ENCODE assay signal across 8 cellular contexts in genomic region chr3:41881233-41881821, GRCh38.
DNase-seq lines count a peak whose midpoint lies in the region; ATAC-seq and TF ChIP-seq lines count a peak whose summit lies in the region.

No MANE protein-coding gene starts in this region.

- CTCF ChIA-PET in activated naive CD4-positive, alpha-beta T cell treated with anti-CD3 and anti-CD28 coated beads for 36 hours (lab: Charles Lee) = interaction anchor here (0.6 to 2.0 kb wide), 5 partner anchors 186 to 1300 kb away, joined by 3 to 7 read pairs (median 4); no protein-coding TSS in a partner anchor

- no peaks in the 10 kb centered on the region for H3K9me3 ChIP-seq in liver (ENCODE audit: control insufficient read depth in 4 of 4, low read length in 3 of 4)

- no peaks in the 10 kb centered on the region for H3K27me3 ChIP-seq in liver (ENCODE audit: control insufficient read depth in 4 of 4, insufficient read depth in 4 of 4, low read length in 3 of 4)

- no peak overlapping the region for H3K27ac ChIP-seq in liver (ENCODE audit: low read depth in 1 of 2, low read length in 2 of 2)

- DNase-seq in activated T-cell treated with anti-CD3 and anti-CD28 coated beads for 24 hours (ENCODE audit: low read depth) = peak; percentile 4
- no peak for DNase-seq in activated T-cell treated with anti-CD3 and anti-CD28 coated beads, Interleukin-2, amount 50 U/mL, for 48 hours
- DNase-seq in NCI-H1048 (lab: John Stamatoyannopoulos, UW) = peak; percentile 5
- DNase-seq in activated naive CD4-positive, alpha-beta T cell treated with anti-CD3 and anti-CD28 coated beads for 36 hours = no peak
- DNase-seq in activated naive CD4-positive, alpha-beta T cell treated with anti-CD3 and anti-CD28 coated beads, Interleukin-2, amount 50 U/mL, for 16 hours = no peak

- H3K36me3 Mint-ChIP-seq in brain = no peaks in the 10 kb centered on the region
- H3K36me3 Mint-ChIP-seq in activated naive CD4-positive, alpha-beta T cell treated with anti-CD3 and anti-CD28 coated beads for 36 hours (ENCODE audit: low read depth) = peaks cover 2% of the 10 kb centered on the region

- no peak overlapping the region for H3K27ac Mint-ChIP-seq in brain
- H3K27ac Mint-ChIP-seq in activated naive CD4-positive, alpha-beta T cell treated with anti-CD3 and anti-CD28 coated beads for 36 hours = no peak overlapping the region

- TF ChIP-seq RAD21 in liver (IDR thresholded peaks at IDR 0.05) = peak; percentile 91

- no peak overlapping the region for H3K4me3 Mint-ChIP-seq in brain
- H3K4me3 Mint-ChIP-seq in activated naive CD4-positive, alpha-beta T cell treated with anti-CD3 and anti-CD28 coated beads for 36 hours = no peak overlapping the region

- no peaks in the 10 kb centered on the region for H3K4me1 Mint-ChIP-seq in brain
- H3K4me1 Mint-ChIP-seq in activated naive CD4-positive, alpha-beta T cell treated with anti-CD3 and anti-CD28 coated beads for 36 hours (ENCODE audit: low read depth) = no peaks in the 10 kb centered on the region

- TF ChIP-seq CTCF in brain (conservative IDR thresholded peaks at IDR 0.05) (peak; percentile 79 to 85), liver (IDR thresholded peaks at IDR 0.05; ENCODE audit: low read depth, low read length, missing input control) (peak; percentile 83)

- H3K36me3 ChIP-seq in liver (ENCODE audit: control insufficient read depth in 4 of 4, insufficient read depth in 3 of 4, low read depth in 1 of 4, low read length in 3 of 4) = no peaks in the 10 kb centered on the region

- ATAC-seq in HG03045 (IDR thresholded peaks at IDR 0.05; ENCODE audit: unreplicated experiment) = no peak

- no peak overlapping the region for H3K9ac ChIP-seq in liver (ENCODE audit: low read depth in 1 of 2, low read length in 2 of 2)

- no peaks in the 10 kb centered on the region for H3K27me3 Mint-ChIP-seq in brain
- no peaks in the 10 kb centered on the region for H3K27me3 Mint-ChIP-seq in activated naive CD4-positive, alpha-beta T cell treated with anti-CD3 and anti-CD28 coated beads for 36 hours (ENCODE audit: low read depth)

- H3K4me1 ChIP-seq in liver (ENCODE audit: control insufficient read depth in 4 of 4, insufficient read depth in 4 of 4, low read length in 3 of 4) = peaks cover 0 to 7% (median 6%) of the 10 kb centered on the region in 4 donors

- 55% methylated on average over 3 of the region's 3 CpGs for WGBS in liver

- H3K4me3 ChIP-seq in liver (ENCODE audit: low read depth in 1 of 3, low read length in 3 of 3) = no peak overlapping the region

- intact Hi-C loops in activated naive CD4-positive, alpha-beta T cell treated with anti-CD3 and anti-CD28 coated beads for 36 hours (cut with micrococcal nuclease) = loop anchor here (1.0 kb wide), 3 partner anchors 1297 to 1554 kb away; no protein-coding TSS in a partner anchor

- no peaks in the 10 kb centered on the region for H3K9me3 Mint-ChIP-seq in brain
- H3K9me3 Mint-ChIP-seq in activated naive CD4-positive, alpha-beta T cell treated with anti-CD3 and anti-CD28 coated beads for 36 hours = no peaks in the 10 kb centered on the region

TF ChIP-seq in liver, 16 proteins besides CTCF, POLR2A, EP300 and RAD21:
- TF ChIP-seq JUND (IDR thresholded peaks at IDR 0.05) (no peak), YY1 (IDR thresholded peaks at IDR 0.05) (peak; percentile 10)

Comparison
In these comparisons a context has a peak if more than half of its experiments do, and no peak if none do; other contexts are left out.
1. DNase-seq: peak in activated T-cell treated with anti-CD3 and anti-CD28 coated beads for 24 hours (single experiment) and NCI-H1048 (single experiment); none in activated T-cell treated with anti-CD3 and anti-CD28 coated beads, Interleukin-2, amount 50 U/mL, for 48 hours (0 of 2), activated naive CD4-positive, alpha-beta T cell treated with anti-CD3 and anti-CD28 coated beads for 36 hours (single experiment) and activated naive CD4-positive, alpha-beta T cell treated with anti-CD3 and anti-CD28 coated beads, Interleukin-2, amount 50 U/mL, for 16 hours (single experiment).